In the genomic region with DNA sequence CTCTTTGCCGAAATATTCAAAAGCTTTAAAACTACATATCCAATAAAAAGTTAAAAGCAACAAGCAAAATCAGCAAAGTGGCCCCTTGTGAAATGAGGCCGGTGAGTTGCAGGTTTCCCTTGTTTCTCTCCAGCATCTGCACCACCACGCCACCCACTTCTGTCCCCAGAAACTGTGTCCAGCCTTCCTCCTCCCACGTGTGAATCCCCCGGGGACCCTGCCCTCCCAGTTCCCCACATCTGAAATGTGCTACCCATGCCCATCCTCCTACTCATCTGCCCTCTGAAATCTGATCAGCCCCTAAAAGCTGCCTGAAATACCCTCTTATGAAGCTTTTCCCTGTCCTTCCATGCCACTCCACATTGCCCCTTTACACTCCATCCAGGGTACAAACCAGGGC, we compare ENCODE assay signal across 16 cellular contexts. TPM values are rescaled to one million over a fixed set of nuclear protein-coding genes. Genes with fewer than 3 reads are reported as not detected.
"Had no signal": no experiment of that assay in that cellular context is flagged by ENCODE, and none has a peak within 500 bp of the region (broad histone marks: within the 10 kb centered on the region; RNA-seq: fewer than 3 reads in every experiment).

No MANE protein-coding gene starts in this region.

- H3K9me3 Mint-ChIP-seq: activated CD8-positive, alpha-beta T cell treated with anti-CD3 and anti-CD28 coated beads for 36 hours; immature natural killer cell; naive thymus-derived CD4-positive, alpha-beta T cell; T-helper 2 cell treated with Interferon-gamma antibody and Interleukin-4, amounts not matched to agents 5 μg/mL and 100 μg/mL, for 36 hours had no signal

- H3K4me3 ChIP-seq: lung had no signal

- FAIRE-seq: bronchial epithelial cell, endometrium, small intestine had no signal

- H3K4me3 Mint-ChIP-seq: activated CD8-positive, alpha-beta T cell treated with anti-CD3 and anti-CD28 coated beads for 36 hours; naive thymus-derived CD4-positive, alpha-beta T cell; T-helper 2 cell treated with Interferon-gamma antibody and Interleukin-4, amounts not matched to agents 5 μg/mL and 100 μg/mL, for 36 hours had no signal

- H3K36me3 Mint-ChIP-seq: immature natural killer cell had no signal

- H3K27ac Mint-ChIP-seq: activated CD8-positive, alpha-beta T cell treated with anti-CD3 and anti-CD28 coated beads for 36 hours; immature natural killer cell; naive thymus-derived CD4-positive, alpha-beta T cell; T-helper 2 cell treated with Interferon-gamma antibody and Interleukin-4, amounts not matched to agents 5 μg/mL and 100 μg/mL, for 36 hours had no signal

- DNase-seq: activated CD8-positive, alpha-beta memory T cell treated with anti-CD3 and anti-CD28 coated beads, Interleukin-2, amount 50 U/mL, for 48 hours; activated CD8-positive, alpha-beta T cell treated with anti-CD3 and anti-CD28 coated beads for 36 hours; activated naive CD4-positive, alpha-beta T cell; aorta; immature natural killer cell; naive thymus-derived CD4-positive, alpha-beta T cell; right cardiac atrium; small intestine; stimulated activated naive CD4-positive, alpha-beta T cell; substantia nigra had no signal

- ATAC-seq: activated CD8-positive, alpha-beta T cell treated with anti-CD3 and anti-CD28 coated beads for 36 hours; esophagus mucosa; naive thymus-derived CD4-positive, alpha-beta T cell; right cardiac atrium had no signal

RNA-seq across cellular contexts. Expression of gene ALOX5, which starts 3.8 kb away (rescaled TPM):
- total RNA-seq: glomerular endothelial cell had no signal
